In genomic region chr4:118834070-118834469, GRCh38 we compare ENCODE assay signal across 11 cellular contexts. TPM values are rescaled to one million over a fixed set of nuclear protein-coding genes. Genes with fewer than 3 reads are reported as not detected.
A peak's percentile ranks its signal among the peaks of the same experiment; 100 is the strongest.
DNase-seq lines count a peak whose midpoint lies in the region; ATAC-seq and TF ChIP-seq lines count a peak whose summit lies in the region.
"Had no signal": no experiment of that assay in that cellular context is flagged by ENCODE, and none has a peak within 500 bp of the region (broad histone marks: within the 10 kb centered on the region; RNA-seq: fewer than 3 reads in every experiment).

No MANE protein-coding gene starts in this region.

- H3K27ac ChIP-seq in neural progenitor cell (no peak overlapping the region), gastroesophageal sphincter (peak overlapping the region in 1 of 4 donors; percentile 100)

- H3K36me3 ChIP-seq in MG63: peaks cover 39% of the 10 kb centered on the region
- H3K36me3 ChIP-seq in neural progenitor cell: no peaks in the 10 kb centered on the region
- peaks cover 0 to 27% of the 10 kb centered on the region in 2 donors for H3K36me3 ChIP-seq in gastroesophageal sphincter

- H3K9ac ChIP-seq in neural progenitor cell: no peak overlapping the region

- H3K4me2 ChIP-seq in neural progenitor cell: no peak overlapping the region

- DNase-seq in GM12864 (ENCODE audit: low read depth) (no peak), MG63 (no peak), choroid plexus epithelial cell (ENCODE audit: low read depth) (peak; percentile 34), neural progenitor cell (ENCODE audit: low spot score) (no peak), HuH-7 (ENCODE audit: low spot score) (no peak), GM10266 (ENCODE audit: extremely low spot score) (no peak), superior temporal gyrus (ENCODE audit: extremely low spot score) (no peak)
- DNase-seq: activated CD4-positive, alpha-beta T cell treated with anti-CD3 and anti-CD28 coated beads, Interleukin-2, amount 50 U/mL, for 1 hour; NCI-H345; retina had no signal

- H3K4me1 ChIP-seq in neural progenitor cell (no peaks in the 10 kb centered on the region), gastroesophageal sphincter (peaks cover 3 to 59% (median 4%) of the 10 kb centered on the region in 3 donors)

- TF ChIP-seq CTCF in GM12864 (IDR thresholded peaks at IDR 0.05; ENCODE audit: low read depth, low read length, missing control alignments): no peak
- no peak for TF ChIP-seq CTCF in choroid plexus epithelial cell (conservative IDR thresholded peaks at IDR 0.05; ENCODE audit: low read depth, low read length)
- no peak for TF ChIP-seq CTCF in neural progenitor cell (IDR thresholded peaks at IDR 0.05)
- TF ChIP-seq CTCF in GM10266 (IDR thresholded peaks at IDR 0.05; ENCODE audit: control insufficient read depth, insufficient read depth, low read depth, missing control alignments): no peak
- no peak for TF ChIP-seq CTCF in gastroesophageal sphincter (IDR thresholded peaks at IDR 0.05)

- no peaks in the 10 kb centered on the region for H3K9me3 Mint-ChIP-seq in neural progenitor cell

- H4K20me1 ChIP-seq in neural progenitor cell (ENCODE audit: low read depth): no peaks in the 10 kb centered on the region

- peak overlapping the region; percentile 77 for H3K4me3 ChIP-seq in GM12864 (ENCODE audit: low read depth, low read length)
- peak overlapping the region; percentile 96 for H3K4me3 ChIP-seq in MG63
- H3K4me3 ChIP-seq in choroid plexus epithelial cell (ENCODE audit: low read depth, low read length): peak overlapping the region; percentile 89
- no peak overlapping the region for H3K4me3 ChIP-seq in neural progenitor cell
- H3K4me3 ChIP-seq in gastroesophageal sphincter: no peak overlapping the region

- 39 to 48% methylated on average over 4 of the region's 4 CpGs for WGBS in gastroesophageal sphincter (ENCODE audit: low coverage in 1 of 2), 2 donors

- peaks cover 7% of the 10 kb centered on the region for H3F3A ChIP-seq in neural progenitor cell (ENCODE audit: low read depth)

- H3K27me3 ChIP-seq in MG63 (no peaks in the 10 kb centered on the region), neural progenitor cell (no peaks in the 10 kb centered on the region), gastroesophageal sphincter (no peaks in the 10 kb centered on the region)

- no peaks in the 10 kb centered on the region for H3K9me3 ChIP-seq in MG63
- no peaks in the 10 kb centered on the region for H3K9me3 ChIP-seq in neural progenitor cell (ENCODE audit: low read depth)
- H3K9me3 ChIP-seq in gastroesophageal sphincter: no peaks in the 10 kb centered on the region

- ATAC-seq in gastroesophageal sphincter: no peak

- peaks cover 6% of the 10 kb centered on the region for H3K36me3 Mint-ChIP-seq in neural progenitor cell

- TF ChIP-seq EP300 in gastroesophageal sphincter (IDR thresholded peaks at IDR 0.05): no peak

- peaks cover 8% of the 10 kb centered on the region for H3K27me3 Mint-ChIP-seq in neural progenitor cell (ENCODE audit: insufficient read depth, low read depth)

- no peak overlapping the region for H3K27ac Mint-ChIP-seq in neural progenitor cell

- peak overlapping the region; percentile 42 for H3K4me3 Mint-ChIP-seq in neural progenitor cell

- peaks cover 12% of the 10 kb centered on the region for H3K4me1 Mint-ChIP-seq in neural progenitor cell

- TF ChIP-seq POLR2A in gastroesophageal sphincter (IDR thresholded peaks at IDR 0.05): no peak

- H3K79me2 ChIP-seq in neural progenitor cell (ENCODE audit: low read depth): no peaks in the 10 kb centered on the region

- no peak overlapping the region for H2AFZ ChIP-seq in neural progenitor cell (replicated peaks)

RNA-seq across cellular contexts. Expression of gene SEC24D, which starts 1.9 kb away (rescaled TPM):
- 19.2 and 26.6 TPM in 2 replicates for total RNA-seq in MG63 (2014; rRNA removed; shearing (Covaris generic); ENCODE audit: low replicate concordance)
- total RNA-seq in neural progenitor cell (ENCODE audit: low replicate concordance) (8.2 and 10.1 TPM in 2 replicates), gastroesophageal sphincter (10 to 100 TPM; 29.3 to 40.9 (median 33.2) TPM)

RNA-seq across cellular contexts. Expression of gene SYNPO2, which starts 54.6 kb away (rescaled TPM):
- 0.10 and 0.46 TPM in 2 replicates for total RNA-seq in MG63 (2014; rRNA removed; shearing (Covaris generic); ENCODE audit: low replicate concordance)
- total RNA-seq in neural progenitor cell (ENCODE audit: low replicate concordance) (0.09 TPM in 2 replicates), gastroesophageal sphincter (1,000 to 10,000 TPM; 1,547 to 3,168 (median 2,047) TPM)

Comparison
In these comparisons a context has a peak if more than half of its experiments do, and no peak if none do; other contexts are left out.
1. H3K4me3 ChIP-seq: peak in GM12864 (single experiment), MG63 (single experiment) and choroid plexus epithelial cell (single experiment); none in neural progenitor cell (single experiment) and gastroesophageal sphincter (0 of 2).
2. RNA of gene SYNPO2, which starts 54.6 kb away (total RNA-seq): 1,547 to 3,168 TPM in gastroesophageal sphincter; 0.10 to 0.46 TPM in MG63 and 0.09 TPM in neural progenitor cell; every median in the first group is over 1,000 times any median in the second.